In the genomic region with DNA sequence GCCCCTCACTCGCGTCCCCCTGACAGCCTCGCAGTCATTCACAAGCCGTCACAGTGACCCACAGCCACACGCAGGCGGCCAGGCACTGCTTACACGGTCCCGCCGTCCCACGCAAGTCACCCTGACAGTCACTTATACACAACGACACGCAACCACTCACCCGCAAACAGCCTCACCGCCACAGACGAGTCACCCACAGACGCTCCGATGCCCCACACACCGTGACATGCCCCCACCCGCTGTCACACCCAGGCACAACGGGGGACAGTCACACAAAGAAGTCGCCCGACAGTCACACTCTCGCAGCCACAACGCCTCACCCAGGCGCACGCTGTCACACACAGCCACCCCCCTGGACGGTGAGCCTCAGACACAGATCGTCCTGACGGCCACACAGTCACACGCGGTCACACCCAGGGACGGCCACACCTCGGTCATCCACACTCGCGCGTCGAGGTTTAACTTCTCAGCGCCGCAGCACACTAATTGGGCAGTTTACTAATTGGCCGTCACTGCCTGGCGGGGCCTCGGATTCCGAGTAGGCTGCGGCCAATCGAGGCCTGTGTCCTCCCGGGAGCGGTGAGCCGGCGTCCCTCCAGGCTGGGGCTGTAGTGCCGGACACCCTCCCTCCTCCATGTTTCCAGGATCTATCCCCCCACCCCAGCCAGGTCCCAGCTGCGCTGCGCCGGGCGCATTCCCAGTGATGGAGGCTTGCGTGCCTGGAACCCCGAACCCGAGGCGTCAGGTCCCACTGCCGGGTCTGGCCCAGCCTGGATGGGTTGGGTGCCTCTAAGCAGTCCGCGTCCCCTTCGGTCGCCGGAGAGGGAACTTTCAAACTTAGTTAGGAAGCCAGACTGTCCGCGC, we compare ENCODE assay signal across 8 cellular contexts. TPM values are rescaled to one million over a fixed set of nuclear protein-coding genes. Genes with fewer than 3 reads are reported as not detected.
DNase-seq lines count a peak whose midpoint lies in the region; ATAC-seq, FAIRE-seq and TF ChIP-seq lines count a peak whose summit lies in the region.

No MANE protein-coding gene starts in this region.

- H3K79me2 ChIP-seq in PC-3 (ENCODE audit: low read length), result no peaks in the 10 kb centered on the region

- H2AFZ ChIP-seq in PC-3 (ENCODE audit: low read length), result peak overlapping the region; percentile 24

- peak; percentile 30 for ATAC-seq in PC-3

- peak; percentile 49 for FAIRE-seq in GM18507 (lab: Jason Lieb, UNC)

- POLR2A ChIA-PET in PC-3 (lab: Charles Lee; ENCODE audit: unreplicated experiment), result no interaction called here

- no peaks in the 10 kb centered on the region for H3F3A ChIP-seq in PC-3 (ENCODE audit: low read length, unreplicated experiment)

- H3K9me3 ChIP-seq in PC-3 (ENCODE audit: low read length) (peaks cover 16% of the 10 kb centered on the region), adipocyte (ENCODE audit: control insufficient read depth, low read length) (peaks cover 19% of the 10 kb centered on the region)

- no peaks in the 10 kb centered on the region for H4K20me1 ChIP-seq in PC-3 (ENCODE audit: low read length)

- no peak overlapping the region for H3K9ac ChIP-seq in PC-3 (ENCODE audit: low read length)
- H3K9ac ChIP-seq in adipocyte (ENCODE audit: low read length), result peak overlapping the region; percentile 60

- intact Hi-C loops in PC-3 (cut with micrococcal nuclease), result no loop called here

- BruUV-seq in PC-3 (replicated peaks; lab: Mats Ljungman, UMichigan), result no TSS peak

- H3K9me2 ChIP-seq in PC-3 (replicated peaks; ENCODE audit: low read length), result no peaks in the 10 kb centered on the region

- H3K36me3 ChIP-seq in PC-3 (ENCODE audit: low read depth, low read length) (peaks cover 4% of the 10 kb centered on the region; the same call in 1 of the 2 replicates), adipocyte (ENCODE audit: control insufficient read depth, insufficient read depth, low read length, severe bottlenecking) (no peaks in the 10 kb centered on the region)

- H3K4me3 ChIP-seq in PC-3 (ENCODE audit: low read length) (peak overlapping the region; percentile 60), adipocyte (ENCODE audit: low read length) (peak overlapping the region; percentile 77)

- H3K27me3 ChIP-seq in PC-3 (ENCODE audit: low read length) (peaks cover 16% of the 10 kb centered on the region), adipocyte (replicated peaks; ENCODE audit: control insufficient read depth, insufficient read depth, low read length) (peaks cover 7% of the 10 kb centered on the region)

- peak overlapping the region; percentile 77 for H3K4me2 ChIP-seq in PC-3 (ENCODE audit: low read length)

- H3K4me1 ChIP-seq in PC-3 (ENCODE audit: insufficient read depth, low read length), result peaks cover 14% of the 10 kb centered on the region
- peaks cover 11% of the 10 kb centered on the region for H3K4me1 ChIP-seq in adipocyte (ENCODE audit: control insufficient read depth, insufficient read depth, low read length)

- CTCF ChIA-PET in PC-3 (lab: Charles Lee), result no interaction called here

- no peak overlapping the region for H3K27ac ChIP-seq in PC-3 (ENCODE audit: low read length)

- no peak for DNase-seq in GM18507 (ENCODE audit: extremely low spot score, insufficient read length, low read depth)
- DNase-seq in PC-3, result no peak
- peak; percentile 64 for DNase-seq in adipocyte (ENCODE audit: low read depth)
- peak; percentile 51 for DNase-seq in iPS-NIHi11 (ENCODE audit: low spot score)
- peak; percentile 54 for DNase-seq in stimulated activated CD4-positive, alpha-beta T cell treated with anti-CD3 and anti-CD28 coated beads, Interleukin-4, amount 100 ng/mL, for 24 hours
- no peak for DNase-seq in H4 (ENCODE audit: low spot score)
- DNase-seq in NCI-H1105 treated with DMSO at 0.1 percent for 48 hours (lab: John Stamatoyannopoulos, UW), result no peak
- no peak for DNase-seq in pons (ENCODE audit: low spot score)

- TF ChIP-seq CTCF in PC-3 (conservative IDR thresholded peaks at IDR 0.05; ENCODE audit: low read depth, low read length), result no peak

RNA-seq across cellular contexts. Expression of a gene that starts 0.8 kb away (rescaled TPM):
- 0.98 and 1.8 TPM in 2 replicates for total RNA-seq in PC-3 (2014; rRNA removed)
- 0.12 and 0.83 TPM in 2 replicates for total RNA-seq in H4 (2014; rRNA removed; shearing (Covaris generic))

Comparison
In these comparisons a context has a peak if more than half of its experiments do, and no peak if none do; other contexts are left out.
1. DNase-seq: peak in adipocyte (single experiment), iPS-NIHi11 (single experiment) and stimulated activated CD4-positive, alpha-beta T cell treated with anti-CD3 and anti-CD28 coated beads, Interleukin-4, amount 100 ng/mL, for 24 hours (single experiment); none in GM18507 (single experiment), PC-3 (single experiment), H4 (single experiment), NCI-H1105 treated with DMSO at 0.1 percent for 48 hours (single experiment) and pons (single experiment).